In the genomic region with DNA sequence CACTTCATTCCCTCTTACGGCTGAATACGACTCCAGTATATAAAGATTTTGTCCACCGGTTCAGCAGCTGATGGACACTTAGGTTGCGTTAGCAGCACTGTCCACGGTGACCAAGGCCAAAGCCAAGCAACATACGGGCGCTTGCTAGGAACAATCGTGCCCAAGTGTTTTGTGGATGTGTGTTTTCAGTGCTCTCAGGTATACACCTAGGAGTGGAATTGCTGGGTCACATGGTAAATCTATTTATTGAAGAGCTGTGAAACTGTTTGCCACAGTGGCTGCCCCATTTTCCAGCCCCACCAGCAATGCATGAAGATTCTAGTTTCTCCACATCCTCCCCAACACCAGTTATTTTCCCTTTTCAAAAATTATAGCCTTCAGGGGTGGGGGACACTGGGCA, we compare ENCODE assay signal across 27 cellular contexts.
"Had no signal": no experiment of that assay in that cellular context is flagged by ENCODE, and none has a peak within 500 bp of the region (broad histone marks: within the 10 kb centered on the region; RNA-seq: fewer than 3 reads in every experiment).

No MANE protein-coding gene starts in this region.

- H3K27me3 Mint-ChIP-seq: activated CD4-positive, alpha-beta memory T cell treated with anti-CD3 and anti-CD28 coated beads for 36 hours; activated CD4-positive, alpha-beta T cell treated with anti-CD3 and anti-CD28 coated beads, Interleukin-2, amount 10 ng/mL, durations not matched to agents 24 days and 14 days; activated naive CD8-positive, alpha-beta T cell treated with anti-CD3 and anti-CD28 coated beads for 36 hours; natural killer cell treated with Interleukin-12 subunit alpha and Interleukin-12 subunit beta and Interleukin-15 and Interleukin-18, amount 100 ng/mL, for 72 hours had no signal

- H3K4me1 ChIP-seq: foreskin keratinocyte had no signal

- ATAC-seq: activated CD4-positive, CD25-positive, alpha-beta regulatory T cell treated with anti-CD3 and anti-CD28 coated beads, Interleukin-2, amount 50 U/mL, for 24 hours; esophagus mucosa; foreskin keratinocyte; natural killer cell treated with Interleukin-12 subunit alpha and Interleukin-12 subunit beta and Interleukin-15 and Interleukin-18, amount 100 ng/mL, for 72 hours; right cardiac atrium had no signal

- H3K4me1 Mint-ChIP-seq: activated CD4-positive, alpha-beta T cell treated with anti-CD3 and anti-CD28 coated beads, Interleukin-2, amount 10 ng/mL, durations not matched to agents 24 days and 14 days; activated naive CD8-positive, alpha-beta T cell treated with anti-CD3 and anti-CD28 coated beads for 36 hours had no signal

- DNase-seq: activated CD4-positive, alpha-beta memory T cell treated with anti-CD3 and anti-CD28 coated beads for 36 hours; activated CD4-positive, alpha-beta T cell treated with anti-CD3 and anti-CD28 coated beads, Interleukin-2, amount 10 ng/mL, durations not matched to agents 24 days and 14 days; activated CD8-positive, alpha-beta memory T cell treated with anti-CD3 and anti-CD28 coated beads, Interleukin-2, amount 50 U/mL, for 4 hours; activated effector memory CD4-positive, alpha-beta T cell treated with anti-CD3 and anti-CD28 coated beads, Interleukin-2, amount 50 U/mL, for 16 hours; activated naive CD4-positive, alpha-beta T cell treated with anti-CD3 and anti-CD28 coated beads for 36 hours; activated naive CD8-positive, alpha-beta T cell treated with anti-CD3 and anti-CD28 coated beads for 36 hours; activated T-cell treated with anti-CD3 and anti-CD28 coated beads, Interleukin-2, amount 50 U/mL, for 1 hour; adrenal gland; aorta; brain microvascular endothelial cell; caudate nucleus; foreskin keratinocyte; islet precursor cell; left ventricle myocardium inferior; mucosa of descending colon; nucleus accumbens; spleen; stimulated activated naive CD4-positive, alpha-beta T cell treated with Interleukin-2 at 50 U/mL for 16 hours; T-helper 1 cell; testis; transverse colon had no signal

- H3K27ac ChIP-seq: adrenal gland, brain microvascular endothelial cell, foreskin keratinocyte, left ventricle myocardium inferior, spleen, testis, transverse colon had no signal

- H3K9me3 ChIP-seq: adrenal gland, left ventricle myocardium inferior, mucosa of descending colon, spleen, testis, transverse colon had no signal

- H3K27me3 ChIP-seq: adrenal gland, brain microvascular endothelial cell, foreskin keratinocyte, spleen, testis, transverse colon had no signal

- H3K9me3 Mint-ChIP-seq: activated CD4-positive, alpha-beta memory T cell treated with anti-CD3 and anti-CD28 coated beads for 36 hours; activated CD4-positive, alpha-beta T cell treated with anti-CD3 and anti-CD28 coated beads, Interleukin-2, amount 10 ng/mL, durations not matched to agents 24 days and 14 days; activated naive CD4-positive, alpha-beta T cell treated with anti-CD3 and anti-CD28 coated beads for 36 hours; activated naive CD8-positive, alpha-beta T cell treated with anti-CD3 and anti-CD28 coated beads for 36 hours; activated T-helper 1 cell treated with anti-CD3 and anti-CD28 coated beads, Interleukin-12 subunit alpha, Interleukin-12 subunit beta, Interleukin-2, Interleukin-4 antibody, amounts not matched to agents 30 ng/mL and 10 ng/mL and 1 ng/mL, durations not matched to agents 14 hours and 24 hours and 36 hours; natural killer cell treated with Interleukin-12 subunit alpha and Interleukin-12 subunit beta and Interleukin-15 and Interleukin-18, amount 100 ng/mL, for 72 hours; T-helper 2 cell treated with Interferon-gamma antibody and Interleukin-4, amounts not matched to agents 5 μg/mL and 100 μg/mL, for 36 hours had no signal

- H3K4me3 Mint-ChIP-seq: activated CD4-positive, alpha-beta memory T cell treated with anti-CD3 and anti-CD28 coated beads for 36 hours; activated CD4-positive, alpha-beta T cell treated with anti-CD3 and anti-CD28 coated beads, Interleukin-2, amount 10 ng/mL, durations not matched to agents 24 days and 14 days; activated naive CD4-positive, alpha-beta T cell treated with anti-CD3 and anti-CD28 coated beads for 36 hours; activated naive CD8-positive, alpha-beta T cell treated with anti-CD3 and anti-CD28 coated beads for 36 hours; activated T-helper 1 cell treated with anti-CD3 and anti-CD28 coated beads, Interleukin-12 subunit alpha, Interleukin-12 subunit beta, Interleukin-2, Interleukin-4 antibody, amounts not matched to agents 30 ng/mL and 10 ng/mL and 1 ng/mL, durations not matched to agents 14 hours and 24 hours and 36 hours; natural killer cell treated with Interleukin-12 subunit alpha and Interleukin-12 subunit beta and Interleukin-15 and Interleukin-18, amount 100 ng/mL, for 72 hours; T-helper 2 cell treated with Interferon-gamma antibody and Interleukin-4, amounts not matched to agents 5 μg/mL and 100 μg/mL, for 36 hours had no signal

- H3K4me3 ChIP-seq: adrenal gland, left ventricle myocardium inferior, mucosa of descending colon, spleen, testis, transverse colon had no signal

- H3K36me3 Mint-ChIP-seq: activated CD4-positive, alpha-beta memory T cell treated with anti-CD3 and anti-CD28 coated beads for 36 hours; activated naive CD8-positive, alpha-beta T cell treated with anti-CD3 and anti-CD28 coated beads for 36 hours; natural killer cell treated with Interleukin-12 subunit alpha and Interleukin-12 subunit beta and Interleukin-15 and Interleukin-18, amount 100 ng/mL, for 72 hours had no signal

- H3K36me3 ChIP-seq: adrenal gland, brain microvascular endothelial cell, transverse colon had no signal

- H3K27ac Mint-ChIP-seq: activated CD4-positive, alpha-beta memory T cell treated with anti-CD3 and anti-CD28 coated beads for 36 hours; activated CD4-positive, alpha-beta T cell treated with anti-CD3 and anti-CD28 coated beads, Interleukin-2, amount 10 ng/mL, durations not matched to agents 24 days and 14 days; activated naive CD4-positive, alpha-beta T cell treated with anti-CD3 and anti-CD28 coated beads for 36 hours; activated naive CD8-positive, alpha-beta T cell treated with anti-CD3 and anti-CD28 coated beads for 36 hours; activated T-helper 1 cell treated with anti-CD3 and anti-CD28 coated beads, Interleukin-12 subunit alpha, Interleukin-12 subunit beta, Interleukin-2, Interleukin-4 antibody, amounts not matched to agents 30 ng/mL and 10 ng/mL and 1 ng/mL, durations not matched to agents 14 hours and 24 hours and 36 hours; natural killer cell treated with Interleukin-12 subunit alpha and Interleukin-12 subunit beta and Interleukin-15 and Interleukin-18, amount 100 ng/mL, for 72 hours; T-helper 2 cell treated with Interferon-gamma antibody and Interleukin-4, amounts not matched to agents 5 μg/mL and 100 μg/mL, for 36 hours had no signal
